Comparison of ENCODE assay signal across 1 cellular context in the genomic region with DNA sequence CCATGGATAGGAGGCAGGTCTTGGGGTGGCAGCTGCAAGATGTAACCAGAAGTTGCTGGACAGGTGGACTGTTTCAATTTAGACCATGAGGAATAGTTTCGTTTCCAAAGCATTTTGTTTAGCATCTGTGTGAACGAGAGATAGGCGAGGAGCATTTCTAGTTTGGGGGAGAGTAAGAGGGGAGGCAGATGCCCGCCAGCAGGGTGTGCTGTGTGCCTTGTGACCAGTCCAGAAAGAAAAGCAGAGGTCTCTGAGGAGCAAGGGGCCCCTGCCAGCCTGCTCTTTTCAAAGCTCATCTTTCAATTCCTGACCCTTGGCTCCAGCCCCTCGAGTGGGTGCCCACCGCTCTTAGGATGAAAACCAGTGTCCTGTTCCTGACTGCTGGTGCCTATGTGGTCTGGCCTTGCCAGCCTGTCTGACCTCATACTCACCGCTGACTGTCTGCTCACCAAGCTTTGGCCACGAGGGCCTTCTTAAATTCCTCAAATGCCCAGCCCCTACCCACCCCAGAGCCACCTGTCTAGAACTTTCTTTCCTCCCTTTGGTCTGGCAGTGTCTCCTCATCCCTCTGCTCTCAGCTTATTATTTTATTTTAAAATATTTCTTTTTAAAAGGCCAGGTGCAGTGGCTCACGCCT.
TF ChIP-seq lines count a peak whose summit lies in the region.

No MANE protein-coding gene starts in this region.

TF ChIP-seq in H1, 55 proteins besides CTCF, POLR2A, EP300 and RAD21:
- TF ChIP-seq SP1 (IDR thresholded peaks at IDR 0.05; ENCODE audit: low read depth, low read length): no peak
- 0 out of 4 replicates have a peak, but pooled peaks of 1 of the 2 experiments have one; percentile 28 for TF ChIP-seq SIN3A (conservative IDR thresholded peaks at IDR 0.05 in 1 of 2, IDR thresholded peaks at IDR 0.05 in 1 of 2; ENCODE audit: low read depth in 1 of 2, low read length in 2 of 2)
- TF ChIP-seq TEAD4 (IDR thresholded peaks at IDR 0.05; ENCODE audit: low read depth, low read length): peak; percentile 43; the same call in 1 of the 2 replicates
